ENCODE assay signal across 9 cellular contexts in genomic region chr1:66824771-66825170, GRCh38. TPM values are rescaled to one million over a fixed set of nuclear protein-coding genes. Genes with fewer than 3 reads are reported as not detected.
"Had no signal": no experiment of that assay in that cellular context is flagged by ENCODE, and none has a peak within 500 bp of the region (broad histone marks: within the 10 kb centered on the region; RNA-seq: fewer than 3 reads in every experiment).

No MANE protein-coding gene starts in this region.

- H2AFZ ChIP-seq: GM23248, GM23338 had no signal

- H3K9ac ChIP-seq: GM23248 had no signal

- H3K4me2 ChIP-seq: GM23338 had no signal

- H3K36me3 ChIP-seq: HAP-1 had no signal

- H3K27ac ChIP-seq: GM23248 had no signal

- DNase-seq: GM23248, GOT3, H7, H9, HCEC 1CT, HFFc6 had no signal

- H3K9me3 ChIP-seq: HAP-1 had no signal

- H3K4me3 ChIP-seq: GM23248, GM23338, HAP-1 had no signal

- H3K4me1 ChIP-seq: HAP-1 had no signal

RNA-seq across cellular contexts. Expression of gene INSL5, which starts 23.7 kb away (rescaled TPM):
- polyA plus RNA-seq: GM23248, GM23338, H1 had no signal
